In the genomic region with DNA sequence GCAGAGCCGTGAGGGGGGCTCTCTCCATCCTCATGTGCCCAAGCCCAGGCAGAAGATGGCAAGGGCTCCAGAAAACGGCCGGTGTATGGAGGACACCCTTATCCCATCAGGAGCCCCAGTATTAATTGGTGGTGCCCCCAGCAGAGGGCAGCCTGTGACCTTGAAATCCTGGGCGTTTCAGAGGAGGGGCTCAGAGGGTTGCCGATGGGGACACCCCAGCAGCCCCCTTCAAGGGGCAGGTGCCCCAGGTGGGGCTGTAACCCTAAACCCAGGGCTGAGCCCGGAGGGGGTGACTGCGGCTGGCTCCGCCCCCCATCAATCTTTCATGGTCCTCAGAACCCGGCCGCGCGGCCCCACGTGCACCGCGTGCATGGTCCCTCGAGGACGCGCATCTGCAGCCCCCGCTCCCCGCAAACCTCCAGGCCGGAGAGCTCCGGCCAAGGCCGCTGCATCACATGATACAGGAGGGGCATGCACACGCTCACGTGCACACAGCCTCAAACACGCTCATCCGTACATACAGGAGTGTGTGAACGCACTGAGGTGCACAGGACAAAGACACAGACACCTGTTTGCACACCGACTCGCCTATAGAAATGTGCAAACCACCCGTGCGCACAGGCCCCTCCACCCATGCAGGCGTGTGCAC, we compare ENCODE assay signal across 1 cellular context.
TF ChIP-seq lines count a peak whose summit lies in the region.

No MANE protein-coding gene starts in this region.

TF ChIP-seq in WTC11, 78 proteins besides CTCF, POLR2A, EP300 and RAD21 (continued from another document):
- TF ChIP-seq, protein P1, sequence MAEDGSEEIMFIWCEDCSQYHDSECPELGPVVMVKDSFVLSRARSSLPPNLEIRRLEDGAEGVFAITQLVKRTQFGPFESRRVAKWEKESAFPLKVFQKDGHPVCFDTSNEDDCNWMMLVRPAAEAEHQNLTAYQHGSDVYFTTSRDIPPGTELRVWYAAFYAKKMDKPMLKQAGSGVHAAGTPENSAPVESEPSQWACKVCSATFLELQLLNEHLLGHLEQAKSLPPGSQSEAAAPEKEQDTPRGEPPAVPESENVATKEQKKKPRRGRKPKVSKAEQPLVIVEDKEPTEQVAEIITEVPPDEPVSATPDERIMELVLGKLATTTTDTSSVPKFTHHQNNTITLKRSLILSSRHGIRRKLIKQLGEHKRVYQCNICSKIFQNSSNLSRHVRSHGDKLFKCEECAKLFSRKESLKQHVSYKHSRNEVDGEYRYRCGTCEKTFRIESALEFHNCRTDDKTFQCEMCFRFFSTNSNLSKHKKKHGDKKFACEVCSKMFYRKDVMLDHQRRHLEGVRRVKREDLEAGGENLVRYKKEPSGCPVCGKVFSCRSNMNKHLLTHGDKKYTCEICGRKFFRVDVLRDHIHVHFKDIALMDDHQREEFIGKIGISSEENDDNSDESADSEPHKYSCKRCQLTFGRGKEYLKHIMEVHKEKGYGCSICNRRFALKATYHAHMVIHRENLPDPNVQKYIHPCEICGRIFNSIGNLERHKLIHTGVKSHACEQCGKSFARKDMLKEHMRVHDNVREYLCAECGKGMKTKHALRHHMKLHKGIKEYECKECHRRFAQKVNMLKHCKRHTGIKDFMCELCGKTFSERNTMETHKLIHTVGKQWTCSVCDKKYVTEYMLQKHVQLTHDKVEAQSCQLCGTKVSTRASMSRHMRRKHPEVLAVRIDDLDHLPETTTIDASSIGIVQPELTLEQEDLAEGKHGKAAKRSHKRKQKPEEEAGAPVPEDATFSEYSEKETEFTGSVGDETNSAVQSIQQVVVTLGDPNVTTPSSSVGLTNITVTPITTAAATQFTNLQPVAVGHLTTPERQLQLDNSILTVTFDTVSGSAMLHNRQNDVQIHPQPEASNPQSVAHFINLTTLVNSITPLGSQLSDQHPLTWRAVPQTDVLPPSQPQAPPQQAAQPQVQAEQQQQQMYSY (CRISPR knock-in tag; IDR thresholded peaks at IDR 0.05), result no peak
- TF ChIP-seq ZNF532 (CRISPR knock-in tag; IDR thresholded peaks at IDR 0.05; ENCODE audit: borderline replicate concordance) (no peak), HMGA2 (CRISPR knock-in tag; IDR thresholded peaks at IDR 0.05) (no peak), MXD4 (CRISPR knock-in tag; IDR thresholded peaks at IDR 0.05; ENCODE audit: borderline replicate concordance) (no peak), PRRX2 (CRISPR knock-in tag; IDR thresholded peaks at IDR 0.05) (no peak)
